Comparison of ENCODE assay signal across 2 cellular contexts in the genomic region with DNA sequence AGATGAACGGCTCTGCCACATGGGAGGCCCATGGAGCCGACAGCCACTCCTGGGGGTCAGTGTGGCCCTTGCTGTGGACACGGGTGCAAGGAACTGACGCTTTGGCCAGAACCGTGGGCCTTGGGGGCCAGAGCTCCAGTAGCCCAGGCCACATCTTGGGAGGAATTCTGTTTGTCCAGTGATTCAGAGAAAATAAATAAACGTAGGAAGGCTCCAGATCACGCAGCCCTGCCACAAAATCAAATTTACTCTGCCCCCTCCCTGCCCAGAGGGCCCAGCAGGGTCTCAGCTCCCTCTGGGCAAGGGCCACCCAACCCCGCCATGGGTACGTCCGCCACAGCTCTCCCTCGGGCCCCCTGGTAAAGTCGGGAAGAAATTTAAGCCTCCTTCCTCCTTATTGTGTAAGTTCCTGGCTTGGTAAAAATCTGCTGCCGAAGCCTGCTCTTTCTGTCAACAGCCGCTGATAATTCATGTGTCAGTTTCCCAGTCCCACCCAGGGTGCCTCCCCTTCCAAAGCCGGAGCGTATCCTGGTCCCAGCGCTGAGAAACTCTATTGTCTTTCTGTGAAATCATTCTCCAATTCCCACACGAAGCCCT.
TF ChIP-seq lines count a peak whose summit lies in the region.

No MANE protein-coding gene starts in this region.

TF ChIP-seq in Ishikawa, 13 proteins besides CTCF, POLR2A, EP300 and RAD21 (continued from another document):
- 0 out of 2 replicates have a peak, but pooled peaks have one; percentile 30 for TF ChIP-seq CEBPB (IDR thresholded peaks at IDR 0.05)
- TF ChIP-seq EGR1 (IDR thresholded peaks at IDR 0.05), result no peak
- TF ChIP-seq, protein P1, sequence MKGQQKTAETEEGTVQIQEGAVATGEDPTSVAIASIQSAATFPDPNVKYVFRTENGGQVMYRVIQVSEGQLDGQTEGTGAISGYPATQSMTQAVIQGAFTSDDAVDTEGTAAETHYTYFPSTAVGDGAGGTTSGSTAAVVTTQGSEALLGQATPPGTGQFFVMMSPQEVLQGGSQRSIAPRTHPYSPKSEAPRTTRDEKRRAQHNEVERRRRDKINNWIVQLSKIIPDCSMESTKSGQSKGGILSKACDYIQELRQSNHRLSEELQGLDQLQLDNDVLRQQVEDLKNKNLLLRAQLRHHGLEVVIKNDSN (IDR thresholded peaks at IDR 0.05), result no peak
- TF ChIP-seq, protein P2, sequence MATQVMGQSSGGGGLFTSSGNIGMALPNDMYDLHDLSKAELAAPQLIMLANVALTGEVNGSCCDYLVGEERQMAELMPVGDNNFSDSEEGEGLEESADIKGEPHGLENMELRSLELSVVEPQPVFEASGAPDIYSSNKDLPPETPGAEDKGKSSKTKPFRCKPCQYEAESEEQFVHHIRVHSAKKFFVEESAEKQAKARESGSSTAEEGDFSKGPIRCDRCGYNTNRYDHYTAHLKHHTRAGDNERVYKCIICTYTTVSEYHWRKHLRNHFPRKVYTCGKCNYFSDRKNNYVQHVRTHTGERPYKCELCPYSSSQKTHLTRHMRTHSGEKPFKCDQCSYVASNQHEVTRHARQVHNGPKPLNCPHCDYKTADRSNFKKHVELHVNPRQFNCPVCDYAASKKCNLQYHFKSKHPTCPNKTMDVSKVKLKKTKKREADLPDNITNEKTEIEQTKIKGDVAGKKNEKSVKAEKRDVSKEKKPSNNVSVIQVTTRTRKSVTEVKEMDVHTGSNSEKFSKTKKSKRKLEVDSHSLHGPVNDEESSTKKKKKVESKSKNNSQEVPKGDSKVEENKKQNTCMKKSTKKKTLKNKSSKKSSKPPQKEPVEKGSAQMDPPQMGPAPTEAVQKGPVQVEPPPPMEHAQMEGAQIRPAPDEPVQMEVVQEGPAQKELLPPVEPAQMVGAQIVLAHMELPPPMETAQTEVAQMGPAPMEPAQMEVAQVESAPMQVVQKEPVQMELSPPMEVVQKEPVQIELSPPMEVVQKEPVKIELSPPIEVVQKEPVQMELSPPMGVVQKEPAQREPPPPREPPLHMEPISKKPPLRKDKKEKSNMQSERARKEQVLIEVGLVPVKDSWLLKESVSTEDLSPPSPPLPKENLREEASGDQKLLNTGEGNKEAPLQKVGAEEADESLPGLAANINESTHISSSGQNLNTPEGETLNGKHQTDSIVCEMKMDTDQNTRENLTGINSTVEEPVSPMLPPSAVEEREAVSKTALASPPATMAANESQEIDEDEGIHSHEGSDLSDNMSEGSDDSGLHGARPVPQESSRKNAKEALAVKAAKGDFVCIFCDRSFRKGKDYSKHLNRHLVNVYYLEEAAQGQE (IDR thresholded peaks at IDR 0.05; ENCODE audit: low read depth), result no peak

TF ChIP-seq in endothelial cell of umbilical vein, 7 proteins besides CTCF, POLR2A, EP300 and RAD21 (continued from another document):
- TF ChIP-seq JUN (IDR thresholded peaks at IDR 0.05; ENCODE audit: borderline replicate concordance, insufficient read depth, insufficient read length, low read depth) (no peak), EZH2 (IDR thresholded peaks at IDR 0.05; ENCODE audit: borderline replicate concordance, low read depth, low read length, severe bottlenecking) (no peak), MYC (IDR thresholded peaks at IDR 0.05; ENCODE audit: low read depth, low read length) (no peak), FOS (IDR thresholded peaks at IDR 0.05; ENCODE audit: borderline replicate concordance, insufficient read depth, low read length) (no peak)
- TF ChIP-seq, protein P3, sequence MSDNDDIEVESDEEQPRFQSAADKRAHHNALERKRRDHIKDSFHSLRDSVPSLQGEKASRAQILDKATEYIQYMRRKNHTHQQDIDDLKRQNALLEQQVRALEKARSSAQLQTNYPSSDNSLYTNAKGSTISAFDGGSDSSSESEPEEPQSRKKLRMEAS (IDR thresholded peaks at IDR 0.05; ENCODE audit: insufficient read depth, insufficient read length), result no peak
